Comparison of ENCODE assay signal across 31 cellular contexts in genomic region chr7:115462301-115463015, GRCh38.
"Had no signal": no experiment of that assay in that cellular context is flagged by ENCODE, and none has a peak within 500 bp of the region (broad histone marks: within the 10 kb centered on the region; RNA-seq: fewer than 3 reads in every experiment).

No MANE protein-coding gene starts in this region.

- H3K27ac ChIP-seq: breast epithelium, heart left ventricle, pancreas, prostate gland, skin epidermis, stomach, thyroid gland, upper lobe of left lung, vagina, WERI-Rb-1 had no signal

- H3K36me3 ChIP-seq: breast epithelium, heart left ventricle, pancreas, prostate gland, stomach, thyroid gland, upper lobe of left lung, vagina, WERI-Rb-1 had no signal

- H3K27me3 Mint-ChIP-seq: activated naive CD4-positive, alpha-beta T cell treated with anti-CD3 and anti-CD28 coated beads, Interleukin-2, amount 50 U/mL, for 24 hours had no signal

- H3K27ac Mint-ChIP-seq: activated CD4-positive, alpha-beta memory T cell treated with anti-CD3 and anti-CD28 coated beads, Interleukin-2, amount 10 ng/mL, durations not matched to agents 7 days and 5 days; activated CD4-positive, alpha-beta T cell treated with anti-CD3 and anti-CD28 coated beads, Interleukin-2, amount 10 ng/mL, durations not matched to agents 7 days and 5 days; activated CD8-positive, alpha-beta memory T cell treated with anti-CD3 and anti-CD28 coated beads, Interleukin-2, amount 10 ng/mL, durations not matched to agents 7 days and 5 days; activated naive CD4-positive, alpha-beta T cell treated with anti-CD3 and anti-CD28 coated beads, Interleukin-2, amount 50 U/mL, for 24 hours; endodermal cell; memory B cell; naive thymus-derived CD8-positive, alpha-beta T cell; T-helper 17 cell had no signal

- H3K27me3 ChIP-seq: breast epithelium, pancreas, stomach, thyroid gland, upper lobe of left lung, vagina had no signal

- DNase-seq: activated CD4-positive, alpha-beta memory T cell treated with anti-CD3 and anti-CD28 coated beads, Interleukin-2, amount 10 ng/mL, durations not matched to agents 7 days and 5 days; activated CD4-positive, alpha-beta T cell treated with anti-CD3 and anti-CD28 coated beads, Interleukin-2, amount 10 ng/mL, durations not matched to agents 7 days and 5 days; activated CD8-positive, alpha-beta memory T cell treated with anti-CD3 and anti-CD28 coated beads, Interleukin-2, amount 10 ng/mL, durations not matched to agents 7 days and 5 days; activated gamma-delta T cell; central memory CD4-positive, alpha-beta T cell; endodermal cell; foreskin fibroblast; heart left ventricle; midbrain; naive thymus-derived CD8-positive, alpha-beta T cell; nucleus accumbens; pancreas; retina; stimulated activated CD4-positive, alpha-beta T cell treated with anti-CD3 and anti-CD28 coated beads, Interleukin-12 subunit alpha, Interleukin-12 subunit beta, amount 100 ng/mL, for 4 hours; stimulated activated CD4-positive, alpha-beta T cell treated with anti-CD3 and anti-CD28 coated beads, Interleukin-4, amount 100 ng/mL, for 1 hour; stomach; T-helper 17 cell; T1000; thyroid gland; upper lobe of left lung; WERI-Rb-1 had no signal

- H3K9me3 Mint-ChIP-seq: activated CD4-positive, alpha-beta memory T cell treated with anti-CD3 and anti-CD28 coated beads, Interleukin-2, amount 10 ng/mL, durations not matched to agents 7 days and 5 days; activated CD4-positive, alpha-beta T cell treated with anti-CD3 and anti-CD28 coated beads, Interleukin-2, amount 10 ng/mL, durations not matched to agents 7 days and 5 days; activated naive CD4-positive, alpha-beta T cell treated with anti-CD3 and anti-CD28 coated beads, Interleukin-2, amount 50 U/mL, for 24 hours; endodermal cell; memory B cell had no signal

- ATAC-seq: activated CD4-positive, CD25-positive, alpha-beta regulatory T cell treated with anti-CD3 and anti-CD28 coated beads, Interleukin-2, amount 50 U/mL, for 24 hours; activated CD8-positive, alpha-beta memory T cell treated with anti-CD3 and anti-CD28 coated beads, Interleukin-2, amount 10 ng/mL, durations not matched to agents 7 days and 5 days; esophagus mucosa; heart left ventricle; naive thymus-derived CD8-positive, alpha-beta T cell; pancreas; sciatic nerve; T-helper 17 cell had no signal

- H3K4me3 Mint-ChIP-seq: activated CD4-positive, alpha-beta memory T cell treated with anti-CD3 and anti-CD28 coated beads, Interleukin-2, amount 10 ng/mL, durations not matched to agents 7 days and 5 days; activated CD4-positive, alpha-beta T cell treated with anti-CD3 and anti-CD28 coated beads, Interleukin-2, amount 10 ng/mL, durations not matched to agents 7 days and 5 days; activated CD8-positive, alpha-beta memory T cell treated with anti-CD3 and anti-CD28 coated beads, Interleukin-2, amount 10 ng/mL, durations not matched to agents 7 days and 5 days; activated naive CD4-positive, alpha-beta T cell treated with anti-CD3 and anti-CD28 coated beads, Interleukin-2, amount 50 U/mL, for 24 hours; endodermal cell; memory B cell; naive thymus-derived CD8-positive, alpha-beta T cell; neural crest cell; T-helper 17 cell had no signal

- H3K9me3 ChIP-seq: breast epithelium, heart left ventricle, pancreas, prostate gland, stomach, thyroid gland, upper lobe of left lung, vagina had no signal

- H3K4me1 ChIP-seq: breast epithelium, heart left ventricle, pancreas, prostate gland, stomach, thyroid gland, upper lobe of left lung, vagina had no signal

- H3K4me3 ChIP-seq: breast epithelium, heart left ventricle, pancreas, prostate gland, skin epidermis, stomach, thyroid gland, upper lobe of left lung, vagina had no signal

- H3K36me3 Mint-ChIP-seq: activated CD8-positive, alpha-beta memory T cell treated with anti-CD3 and anti-CD28 coated beads, Interleukin-2, amount 10 ng/mL, durations not matched to agents 7 days and 5 days; activated naive CD4-positive, alpha-beta T cell treated with anti-CD3 and anti-CD28 coated beads, Interleukin-2, amount 50 U/mL, for 24 hours; memory B cell; naive thymus-derived CD8-positive, alpha-beta T cell had no signal

- H3K4me1 Mint-ChIP-seq: activated CD4-positive, alpha-beta memory T cell treated with anti-CD3 and anti-CD28 coated beads, Interleukin-2, amount 10 ng/mL, durations not matched to agents 7 days and 5 days; activated CD4-positive, alpha-beta T cell treated with anti-CD3 and anti-CD28 coated beads, Interleukin-2, amount 10 ng/mL, durations not matched to agents 7 days and 5 days; activated CD8-positive, alpha-beta memory T cell treated with anti-CD3 and anti-CD28 coated beads, Interleukin-2, amount 10 ng/mL, durations not matched to agents 7 days and 5 days; activated naive CD4-positive, alpha-beta T cell treated with anti-CD3 and anti-CD28 coated beads, Interleukin-2, amount 50 U/mL, for 24 hours; endodermal cell; memory B cell; naive thymus-derived CD8-positive, alpha-beta T cell; neural crest cell; T-helper 17 cell had no signal
